Comparison of ENCODE assay signal across 8 cellular contexts in genomic region chr5:84274585-84275468, GRCh38.
A peak's percentile ranks its signal among the peaks of the same experiment; 100 is the strongest.
DNase-seq lines count a peak whose midpoint lies in the region; ATAC-seq and TF ChIP-seq lines count a peak whose summit lies in the region.

No MANE protein-coding gene starts in this region.

- CTCF ChIA-PET in BJ (lab: Yijun Ruan, JAX): interaction anchor here (0.8 kb wide), 1 partner anchor 164 kb away, joined by 3 read pairs; no protein-coding TSS in a partner anchor

- no peaks in the 10 kb centered on the region for H3K4me1 ChIP-seq in gastrocnemius medialis

- H3K36me3 ChIP-seq in BJ (ENCODE audit: control insufficient read depth, insufficient read depth, low read length): no peaks in the 10 kb centered on the region
- H3K36me3 ChIP-seq in gastrocnemius medialis: no peaks in the 10 kb centered on the region

- peak; percentile 48 for TF ChIP-seq CTCF in BJ (IDR thresholded peaks at IDR 0.05; ENCODE audit: insufficient read depth, low read depth, low read length)
- peak; percentile 74 for TF ChIP-seq CTCF in epithelial cell of proximal tubule (conservative IDR thresholded peaks at IDR 0.05; ENCODE audit: low read depth, low read length)
- peak; percentile 63 for TF ChIP-seq CTCF in retinal pigment epithelial cell (conservative IDR thresholded peaks at IDR 0.05; ENCODE audit: low read depth, low read length)
- TF ChIP-seq CTCF in gastrocnemius medialis (IDR thresholded peaks at IDR 0.05 in 4 of 5, conservative IDR thresholded peaks at IDR 0.05 in 1 of 5): peak in 2 of 5 experiments; percentile 10 to 17

- H3K27ac ChIP-seq in gastrocnemius medialis: no peak overlapping the region

- TF ChIP-seq POLR2A in gastrocnemius medialis (IDR thresholded peaks at IDR 0.05): no peak

- H3K27me3 ChIP-seq in BJ (ENCODE audit: control insufficient read depth, insufficient read depth, low read length) (no peaks in the 10 kb centered on the region), gastrocnemius medialis (no peaks in the 10 kb centered on the region)

- DNase-seq in BJ (ENCODE audit: low read depth) (no peak), NCI-H748 treated with DMSO at 0.1 percent for 48 hours (lab: John Stamatoyannopoulos, UW) (peak; percentile 13), epithelial cell of proximal tubule (ENCODE audit: low read depth) (no peak), retinal pigment epithelial cell (ENCODE audit: low read depth) (no peak), gastrocnemius medialis (no peak), DMS153 (lab: John Stamatoyannopoulos, UW) (no peak)

- in situ Hi-C loops in gastrocnemius medialis (cut with MboI; ENCODE audit: low sequenced_read_pairs in 4 of 4): no loop called here

- no peaks in the 10 kb centered on the region for H3K9me3 ChIP-seq in gastrocnemius medialis

- H3K4me3 ChIP-seq in BJ (ENCODE audit: low read depth, low read length): no peak overlapping the region
- no peak overlapping the region for H3K4me3 ChIP-seq in epithelial cell of proximal tubule (ENCODE audit: low read depth, low read length)
- H3K4me3 ChIP-seq in retinal pigment epithelial cell (ENCODE audit: low read length): no peak overlapping the region
- no peak overlapping the region for H3K4me3 ChIP-seq in gastrocnemius medialis

- intact Hi-C loops in gastrocnemius medialis (cut with DNase I; ENCODE audit: low total_unique reads): no loop called here

- ATAC-seq in GM18909 (IDR thresholded peaks at IDR 0.05; ENCODE audit: poor library complexity, unreplicated experiment) (peak; percentile 54), HG02571 (IDR thresholded peaks at IDR 0.05; ENCODE audit: unreplicated experiment) (no peak), gastrocnemius medialis (no peak)

- POLR2A ChIA-PET in BJ (lab: Charles Lee): no interaction called here
